In genomic region chr3:13532661-13533060, GRCh38 we compare ENCODE assay signal across 25 cellular contexts. TPM values are rescaled to one million over a fixed set of nuclear protein-coding genes. Genes with fewer than 3 reads are reported as not detected.
DNase-seq lines count a peak whose midpoint lies in the region; ATAC-seq and TF ChIP-seq lines count a peak whose summit lies in the region.
"Had no signal": no experiment of that assay in that cellular context is flagged by ENCODE, and none has a peak within 500 bp of the region (broad histone marks: within the 10 kb centered on the region; RNA-seq: fewer than 3 reads in every experiment).

No MANE protein-coding gene starts in this region.

- H3K36me3 ChIP-seq in breast epithelium: no peaks in the 10 kb centered on the region
- H3K36me3 ChIP-seq in osteoblast (ENCODE audit: insufficient read depth, low read length): no peaks in the 10 kb centered on the region
- H3K36me3 ChIP-seq in vagina: no peaks in the 10 kb centered on the region
- H3K36me3 ChIP-seq: BLaER1 treated with 17β-estradiol and CSF1 and Interleukin-3, amounts not matched to agents 10 nM and 100 nM; HAP-1 had no signal

- H3K27ac ChIP-seq in breast epithelium (peak overlapping the region in 1 of 2 donors; percentile 69), osteoblast (ENCODE audit: low read depth, low read length) (no peak overlapping the region), vagina (peak overlapping the region; percentile 78)
- H3K27ac ChIP-seq: 22Rv1; BLaER1 treated with 17β-estradiol and CSF1 and Interleukin-3, amounts not matched to agents 10 nM and 100 nM; GM23248; KMS-11 had no signal

- H4K20me1 ChIP-seq in osteoblast (ENCODE audit: insufficient read depth, low read length): no peaks in the 10 kb centered on the region
- H4K20me1 ChIP-seq: BLaER1 treated with 17β-estradiol and CSF1 and Interleukin-3, amounts not matched to agents 10 nM and 100 nM had no signal

- CTCF ChIA-PET in MCF 10A (lab: Yijun Ruan, JAX): interaction anchor here (0.7 kb wide), 1 partner anchor 27 kb away, joined by 3 read pairs; no protein-coding TSS in a partner anchor
- CTCF ChIA-PET in activated CD4-positive, alpha-beta T cell treated with anti-CD3 and anti-CD28 coated beads for 36 hours (lab: Charles Lee): interaction anchor here (0.5 kb wide), 1 partner anchor 401 kb away, joined by 3 read pairs; no protein-coding TSS in a partner anchor

- H3K4me1 Mint-ChIP-seq in MCF 10A (ENCODE audit: insufficient read depth, unreplicated experiment): peaks cover 45% of the 10 kb centered on the region
- peaks cover 9% of the 10 kb centered on the region for H3K4me1 Mint-ChIP-seq in activated CD4-positive, alpha-beta T cell treated with anti-CD3 and anti-CD28 coated beads for 36 hours

- no peak overlapping the region for H3K4me2 ChIP-seq in osteoblast (ENCODE audit: insufficient read depth, low read length)
- H3K4me2 ChIP-seq: BLaER1 treated with 17β-estradiol and CSF1 and Interleukin-3, amounts not matched to agents 10 nM and 100 nM; KMS-11; SK-N-SH had no signal

- H3K4me3 ChIP-seq in breast epithelium: no peak overlapping the region
- H3K4me3 ChIP-seq in osteoblast (ENCODE audit: insufficient read depth, low read length): no peak overlapping the region
- H3K4me3 ChIP-seq in vagina: no peak overlapping the region
- H3K4me3 ChIP-seq: BLaER1 treated with 17β-estradiol and CSF1 and Interleukin-3, amounts not matched to agents 10 nM and 100 nM; GM23248; HAP-1 had no signal

- H3K27me3 ChIP-seq in breast epithelium: no peaks in the 10 kb centered on the region
- peaks cover 2% of the 10 kb centered on the region for H3K27me3 ChIP-seq in osteoblast (ENCODE audit: insufficient read depth, low read length)
- H3K27me3 ChIP-seq in vagina: no peaks in the 10 kb centered on the region
- H3K27me3 ChIP-seq: BLaER1 treated with 17β-estradiol and CSF1 and Interleukin-3, amounts not matched to agents 10 nM and 100 nM had no signal

- ATAC-seq in left ventricle myocardium superior (peak; percentile 27), HG03108 (IDR thresholded peaks at IDR 0.05; ENCODE audit: unreplicated experiment) (no peak)
- no peak for ATAC-seq in activated CD4-positive, alpha-beta T cell treated with anti-CD3 and anti-CD28 coated beads for 36 hours
- ATAC-seq: CD8-positive, alpha-beta T cell had no signal

- no peaks in the 10 kb centered on the region for H3K36me3 Mint-ChIP-seq in MCF 10A (ENCODE audit: insufficient read depth, unreplicated experiment)
- H3K36me3 Mint-ChIP-seq in activated CD4-positive, alpha-beta T cell treated with anti-CD3 and anti-CD28 coated beads for 36 hours (ENCODE audit: low read depth): no peaks in the 10 kb centered on the region
- H3K36me3 Mint-ChIP-seq: CD8-positive, alpha-beta T cell had no signal

- H3K4me1 ChIP-seq in breast epithelium (no peaks in the 10 kb centered on the region), osteoblast (ENCODE audit: insufficient read depth, low read length) (peaks cover 20% of the 10 kb centered on the region), vagina (peaks cover 81% of the 10 kb centered on the region)
- H3K4me1 ChIP-seq: HAP-1 had no signal

- no TSS peak for BruUV-seq in MCF 10A (replicated peaks; lab: Mats Ljungman, UMichigan)

- H3K79me2 ChIP-seq in osteoblast (ENCODE audit: insufficient read depth, low read length): no peaks in the 10 kb centered on the region

- TF ChIP-seq POLR2A in breast epithelium (IDR thresholded peaks at IDR 0.05) (no peak), vagina (IDR thresholded peaks at IDR 0.05) (no peak)

- H3K9me3 Mint-ChIP-seq in MCF 10A (ENCODE audit: unreplicated experiment): no peaks in the 10 kb centered on the region
- H3K9me3 Mint-ChIP-seq in activated CD4-positive, alpha-beta T cell treated with anti-CD3 and anti-CD28 coated beads for 36 hours (ENCODE audit: low read depth): no peaks in the 10 kb centered on the region
- H3K9me3 Mint-ChIP-seq: CD8-positive, alpha-beta T cell had no signal

- no peaks in the 10 kb centered on the region for H3K27me3 Mint-ChIP-seq in MCF 10A (ENCODE audit: insufficient read depth, unreplicated experiment)
- peaks cover 4% of the 10 kb centered on the region for H3K27me3 Mint-ChIP-seq in activated CD4-positive, alpha-beta T cell treated with anti-CD3 and anti-CD28 coated beads for 36 hours

- H3K9me3 ChIP-seq in breast epithelium: no peaks in the 10 kb centered on the region
- H3K9me3 ChIP-seq in osteoblast (ENCODE audit: low read depth, low read length): no peaks in the 10 kb centered on the region
- no peaks in the 10 kb centered on the region for H3K9me3 ChIP-seq in vagina
- H3K9me3 ChIP-seq: HAP-1, SK-N-SH had no signal

- intact Hi-C loops in MCF 10A (cut with micrococcal nuclease): no loop called here
- intact Hi-C loops in breast epithelium (cut with DNase I; ENCODE audit: low total_unique reads): no loop called here
- intact Hi-C loops in left ventricle myocardium superior (cut with micrococcal nuclease): no loop called here
- intact Hi-C loops in vagina (cut with DNase I): no loop called here
- intact Hi-C loops in activated CD4-positive, alpha-beta T cell treated with anti-CD3 and anti-CD28 coated beads for 36 hours (cut with DNase I, micrococcal nuclease): no loop called here

- H3K27ac Mint-ChIP-seq in MCF 10A (ENCODE audit: low read depth, unreplicated experiment): peak overlapping the region; percentile 77
- H3K27ac Mint-ChIP-seq in activated CD4-positive, alpha-beta T cell treated with anti-CD3 and anti-CD28 coated beads for 36 hours: no peak overlapping the region
- H3K27ac Mint-ChIP-seq: CD8-positive, alpha-beta T cell had no signal

- H3K4me3 Mint-ChIP-seq in MCF 10A (ENCODE audit: unreplicated experiment): no peak overlapping the region
- H3K4me3 Mint-ChIP-seq in activated CD4-positive, alpha-beta T cell treated with anti-CD3 and anti-CD28 coated beads for 36 hours: no peak overlapping the region
- H3K4me3 Mint-ChIP-seq: CD8-positive, alpha-beta T cell had no signal

- DNase-seq in MCF 10A (ENCODE audit: unreplicated experiment): no peak
- no peak for DNase-seq in breast epithelium (ENCODE audit: low spot score in 2 of 2)
- peak; percentile 52 for DNase-seq in left ventricle myocardium superior
- DNase-seq in osteoblast (ENCODE audit: insufficient read length, low spot score, missing footprints): peak; percentile 4
- DNase-seq in vagina (ENCODE audit: extremely low spot score in 2 of 2): no peak
- DNase-seq in pons (ENCODE audit: low spot score): no peak
- no peak for DNase-seq in activated CD4-positive, alpha-beta T cell treated with anti-CD3 and anti-CD28 coated beads for 36 hours
- DNase-seq: ACHN; CD8-positive, alpha-beta T cell; DND-41; IMR-90; NCI-H1105; NCI-H146; NCI-H2029 treated with DMSO at 0.1 percent for 48 hours; NCI-H2171; NCI-H524 treated with DMSO at 0.1 percent for 48 hours; NCI-H82; SHP77 treated with DMSO at 0.1 percent for 48 hours; SK-N-SH had no signal

- POLR2A ChIA-PET in MCF 10A (lab: Yijun Ruan, JAX): interaction anchor here (0.6 kb wide), 2 partner anchors 8 to 622 kb away, joined by 3 read pairs; no protein-coding TSS in a partner anchor
- POLR2A ChIA-PET in activated CD4-positive, alpha-beta T cell treated with anti-CD3 and anti-CD28 coated beads for 36 hours (lab: Charles Lee): no interaction called here

- no peak overlapping the region for H2AFZ ChIP-seq in osteoblast (ENCODE audit: low read length)

- TF ChIP-seq CTCF in MCF 10A (IDR thresholded peaks at IDR 0.05; ENCODE audit: unreplicated experiment) (no peak), breast epithelium (IDR thresholded peaks at IDR 0.05) (no peak), osteoblast (IDR thresholded peaks at IDR 0.05; ENCODE audit: extremely low read depth, low read depth, low read length) (no peak), vagina (IDR thresholded peaks at IDR 0.05) (no peak)

RNA-seq across cellular contexts. Expression of gene FBLN2, which starts 16.3 kb away (rescaled TPM):
- total RNA-seq in MCF 10A (2022) (not detected in 2 replicates), breast epithelium (100 to 1,000 TPM in 1 of 3 donors, 10 to 100 TPM in 2; 43.5 to 663 (median 81.3) TPM), left ventricle myocardium superior (53.8 TPM), osteoblast (46.0 and 54.6 TPM in 2 replicates), vagina (94.3 TPM)
- under 1 TPM in 1 of 2 experiments, not detected in 1; 0.05 TPM for total RNA-seq in activated CD4-positive, alpha-beta T cell treated with anti-CD3 and anti-CD28 coated beads for 36 hours

RNA-seq across cellular contexts. Expression of gene HDAC11, which starts 52.6 kb away (rescaled TPM):
- 8.7 and 9.3 TPM in 2 replicates for total RNA-seq in MCF 10A (2022)
- total RNA-seq in breast epithelium: 10 to 100 TPM; 14.2 to 21.7 (median 14.4) TPM
- 39.8 TPM for total RNA-seq in left ventricle myocardium superior
- 10.9 and 11.2 TPM in 2 replicates for total RNA-seq in osteoblast
- 12.0 TPM for total RNA-seq in vagina
- 1 to 10 TPM; 3.4 to 4.1 TPM for total RNA-seq in activated CD4-positive, alpha-beta T cell treated with anti-CD3 and anti-CD28 coated beads for 36 hours

Comparison
In these comparisons a context has a peak if more than half of its experiments do, and no peak if none do; other contexts are left out.
1. RNA of gene FBLN2, which starts 16.3 kb away (total RNA-seq): 94.3 TPM in vagina (single experiment), 43.5 to 663 TPM in breast epithelium, 46.0 to 54.6 TPM in osteoblast and 53.8 TPM in left ventricle myocardium superior (single experiment); 0.05 TPM in activated CD4-positive, alpha-beta T cell treated with anti-CD3 and anti-CD28 coated beads for 36 hours and not detected in MCF 10A; every median in the first group is over 10 times any median in the second.
2. DNase-seq: peak in left ventricle myocardium superior (single experiment) and osteoblast (single experiment); none in MCF 10A (single experiment), breast epithelium (0 of 2), vagina (0 of 2), pons (single experiment) and activated CD4-positive, alpha-beta T cell treated with anti-CD3 and anti-CD28 coated beads for 36 hours (single experiment).